In the genomic region with DNA sequence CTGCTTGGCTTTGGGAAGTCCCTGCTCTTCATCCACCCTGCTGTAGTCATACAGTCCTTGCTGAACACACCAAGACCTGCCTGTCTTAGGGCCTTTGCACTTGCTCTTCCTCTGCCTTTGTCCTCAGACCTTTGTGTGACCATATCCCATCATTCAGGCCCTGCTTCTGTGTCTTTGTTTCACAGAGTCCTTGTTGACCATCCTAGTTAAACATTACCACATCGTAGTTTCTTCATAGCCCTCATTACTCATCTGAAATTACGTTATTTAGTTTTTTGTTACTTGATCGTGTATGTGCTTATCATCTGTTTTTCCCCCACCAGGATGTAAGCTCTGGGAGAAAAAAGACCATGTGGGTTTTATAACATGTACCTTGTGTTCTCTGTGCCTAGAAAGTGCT, we compare ENCODE assay signal across 1 cellular context.
TF ChIP-seq lines count a peak whose summit lies in the region.

No MANE protein-coding gene starts in this region.

TF ChIP-seq in liver, 16 proteins besides CTCF, POLR2A, EP300 and RAD21 (continued from another document):
- TF ChIP-seq REST (IDR thresholded peaks at IDR 0.05) (no peak), SP1 (IDR thresholded peaks at IDR 0.05) (no peak), EGR1 (IDR thresholded peaks at IDR 0.05; ENCODE audit: low read depth in 2 of 2) (no peak), YY1 (IDR thresholded peaks at IDR 0.05) (peak; percentile 19), FOXA1 (IDR thresholded peaks at IDR 0.05) (peak; percentile 87), NR2F2 (IDR thresholded peaks at IDR 0.05) (no peak), JUND (IDR thresholded peaks at IDR 0.05) (peak in 1 of 2 donors; percentile 77), HNF4G (IDR thresholded peaks at IDR 0.05) (no peak)
- TF ChIP-seq, protein P1, sequence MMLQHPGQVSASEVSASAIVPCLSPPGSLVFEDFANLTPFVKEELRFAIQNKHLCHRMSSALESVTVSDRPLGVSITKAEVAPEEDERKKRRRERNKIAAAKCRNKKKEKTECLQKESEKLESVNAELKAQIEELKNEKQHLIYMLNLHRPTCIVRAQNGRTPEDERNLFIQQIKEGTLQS (IDR thresholded peaks at IDR 0.05), result no peak
